Comparison of ENCODE assay signal across 8 cellular contexts in genomic region chr4:116358633-116359222, GRCh38.
DNase-seq lines count a peak whose midpoint lies in the region; ATAC-seq and TF ChIP-seq lines count a peak whose summit lies in the region.

No MANE protein-coding gene starts in this region.

- POLR2A ChIA-PET in SK-N-SH (lab: Yijun Ruan, JAX): no interaction called here

- no peaks in the 10 kb centered on the region for H4K20me1 ChIP-seq in SK-N-SH (ENCODE audit: insufficient read depth)

- peak; percentile 54 for TF ChIP-seq CTCF in AG10803 (conservative IDR thresholded peaks at IDR 0.05; ENCODE audit: low read length)
- peak; percentile 64 for TF ChIP-seq CTCF in GM13976 (IDR thresholded peaks at IDR 0.05; ENCODE audit: borderline replicate concordance, control extremely low read depth, extremely low read depth, insufficient read depth, missing control alignments)
- peak; percentile 87 for TF ChIP-seq CTCF in LNCaP clone FGC (IDR thresholded peaks at IDR 0.05; ENCODE audit: control insufficient read depth, extremely low read depth, insufficient read depth)
- peak; percentile 66 for TF ChIP-seq CTCF in SK-N-SH (IDR thresholded peaks at IDR 0.05)
- peak; percentile 71 for TF ChIP-seq CTCF in epithelial cell of esophagus (IDR thresholded peaks at IDR 0.05; ENCODE audit: insufficient read depth, low read depth, low read length, missing control alignments)
- TF ChIP-seq CTCF in neural crest cell (conservative IDR thresholded peaks at IDR 0.05): peak; percentile 72

- in situ Hi-C loops in GM13976 (cut with MboI; ENCODE audit: low sequenced_read_pairs, unreplicated experiment): no loop called here

- no peaks in the 10 kb centered on the region for H3K9me2 ChIP-seq in SK-N-SH

- no peak overlapping the region for H3K27ac Mint-ChIP-seq in neural crest cell (ENCODE audit: unreplicated experiment)

- no peak for TF ChIP-seq EP300 in SK-N-SH (IDR thresholded peaks at IDR 0.05; ENCODE audit: borderline replicate concordance in 1 of 2, low read depth in 1 of 2, low read length in 1 of 2)

- no peak overlapping the region for H3K4me2 ChIP-seq in SK-N-SH

- H3K9me3 Mint-ChIP-seq in neural crest cell: peaks cover 4% of the 10 kb centered on the region

- H3K4me1 Mint-ChIP-seq in neural crest cell: no peaks in the 10 kb centered on the region

- no peaks in the 10 kb centered on the region for H3K27me3 ChIP-seq in SK-N-SH (ENCODE audit: insufficient read depth)

- H3K9ac ChIP-seq in SK-N-SH: no peak overlapping the region

- H3K36me3 Mint-ChIP-seq in neural crest cell (ENCODE audit: low read depth): no peaks in the 10 kb centered on the region

- 63% methylated on average over 11 of the region's 11 CpGs for WGBS in SK-N-SH (ENCODE audit: low lambda C conversion rate)

- peak; percentile 65 for TF ChIP-seq RAD21 in SK-N-SH (IDR thresholded peaks at IDR 0.05; ENCODE audit: low read length)

- no peaks in the 10 kb centered on the region; a peak in 1 of 4 replicates for H3K4me1 ChIP-seq in SK-N-SH (ENCODE audit: control insufficient read depth in 1 of 2, insufficient read depth in 2 of 2, low read depth in 1 of 2, low read length in 1 of 2)

- no peaks in the 10 kb centered on the region for H3F3A ChIP-seq in SK-N-SH (replicated peaks; ENCODE audit: insufficient read depth)

- CTCF ChIA-PET in SK-N-SH (lab: Yijun Ruan, JAX): interaction anchor here (0.7 to 1.2 kb wide), 5 partner anchors 10 to 1675 kb away, joined by 3 to 5 read pairs (median 3); partner anchors contain the start of gene NDST3

- H3K27me3 Mint-ChIP-seq in neural crest cell (ENCODE audit: low read depth): no peaks in the 10 kb centered on the region

- H3K4me3 Mint-ChIP-seq in neural crest cell: no peak overlapping the region

- H2AFZ ChIP-seq in SK-N-SH (ENCODE audit: low read depth): no peak overlapping the region

- peak; percentile 96 for ATAC-seq in HG02571 (IDR thresholded peaks at IDR 0.05; ENCODE audit: unreplicated experiment)

- peak; percentile 49 for DNase-seq in AG10803 (ENCODE audit: low read depth)
- DNase-seq in GM13976 (ENCODE audit: low spot score): peak; percentile 51
- peak; percentile 55 for DNase-seq in LNCaP clone FGC (ENCODE audit: low read depth)
- peak; percentile 15 for DNase-seq in SK-N-SH
- peak; percentile 91 for DNase-seq in epithelial cell of esophagus (ENCODE audit: low read depth)
- DNase-seq in neural crest cell (ENCODE audit: low read depth, low spot score): peak; percentile 55
- no peak for DNase-seq in COR-L47 (lab: John Stamatoyannopoulos, UW)

- H3K9me3 ChIP-seq in SK-N-SH: no peaks in the 10 kb centered on the region

- H3K79me2 ChIP-seq in SK-N-SH (ENCODE audit: insufficient read depth): no peaks in the 10 kb centered on the region

- H3K36me3 ChIP-seq in SK-N-SH (replicated peaks in 1 of 2; ENCODE audit: control insufficient read depth in 1 of 2, insufficient read depth in 2 of 2, low read length in 1 of 2): no peaks in the 10 kb centered on the region

- no peak overlapping the region for H3K4me3 ChIP-seq in AG10803 (ENCODE audit: low read length)
- no peak overlapping the region for H3K4me3 ChIP-seq in LNCaP clone FGC (ENCODE audit: low read depth, low read length)
- H3K4me3 ChIP-seq in SK-N-SH (ENCODE audit: low read depth in 2 of 2, low read length in 1 of 2): no peak overlapping the region
- H3K4me3 ChIP-seq in epithelial cell of esophagus (ENCODE audit: low read length): no peak overlapping the region

- no peak overlapping the region for H3K27ac ChIP-seq in SK-N-SH (ENCODE audit: low read depth in 2 of 2, low read length in 1 of 2)

TF ChIP-seq in SK-N-SH, 30 proteins besides CTCF, POLR2A, EP300 and RAD21:
- TF ChIP-seq NRF1 (IDR thresholded peaks at IDR 0.05; ENCODE audit: low read depth, low read length) (no peak), RFX5 (IDR thresholded peaks at IDR 0.05; ENCODE audit: low read length) (no peak), SMC3 (IDR thresholded peaks at IDR 0.05; ENCODE audit: low read depth, low read length) (peak; percentile 48), MEF2A (IDR thresholded peaks at IDR 0.05; ENCODE audit: borderline replicate concordance, low read depth) (no peak), ELF1 (IDR thresholded peaks at IDR 0.05) (no peak), TEAD4 (IDR thresholded peaks at IDR 0.05; ENCODE audit: borderline replicate concordance, insufficient read depth) (no peak)
